ENCODE assay signal across 1 cellular context in genomic region chr18:74251297-74252031, GRCh38.
TF ChIP-seq lines count a peak whose summit lies in the region.

No MANE protein-coding gene starts in this region.

TF ChIP-seq in HepG2, 621 proteins besides CTCF, POLR2A, EP300 and RAD21 (continued from another document and continues in another):
- TF ChIP-seq DBP (CRISPR knock-in tag; IDR thresholded peaks at IDR 0.05; ENCODE audit: not compliant biosample characterization) (no peak), ARID3A (IDR thresholded peaks at IDR 0.05; ENCODE audit: low read depth, low read length) (peak; percentile 65; the same call in 1 of the 2 replicates), RARA (CRISPR knock-in tag; IDR thresholded peaks at IDR 0.05) (peak; percentile 27; the same call in 1 of the 2 replicates), LBX2 (CRISPR knock-in tag; IDR thresholded peaks at IDR 0.05; ENCODE audit: borderline replicate concordance) (no peak), ZNF570 (CRISPR knock-in tag; IDR thresholded peaks at IDR 0.05; ENCODE audit: borderline replicate concordance) (no peak), HBP1 (CRISPR knock-in tag; IDR thresholded peaks at IDR 0.05; ENCODE audit: low read depth) (no peak), NCOA2 (CRISPR knock-in tag; IDR thresholded peaks at IDR 0.05) (peak; percentile 30; the same call in 1 of the 2 replicates), ZNF142 (CRISPR knock-in tag; IDR thresholded peaks at IDR 0.05) (no peak), ZNF674 (CRISPR knock-in tag; IDR thresholded peaks at IDR 0.05; ENCODE audit: low read depth) (no peak), SETDB1 (CRISPR knock-in tag; IDR thresholded peaks at IDR 0.05; ENCODE audit: borderline replicate concordance) (no peak), KMT2B (CRISPR knock-in tag; IDR thresholded peaks at IDR 0.05) (no peak), PRDM10 (CRISPR knock-in tag; IDR thresholded peaks at IDR 0.05; ENCODE audit: low read depth) (no peak), CBFB (CRISPR knock-in tag; IDR thresholded peaks at IDR 0.05) (no peak), JARID2 (CRISPR knock-in tag; IDR thresholded peaks at IDR 0.05; ENCODE audit: insufficient replicate concordance) (no peak), NONO (IDR thresholded peaks at IDR 0.05) (no peak), NONO (CRISPR knock-in tag; conservative IDR thresholded peaks at IDR 0.05) (no peak), ZNF20 (CRISPR knock-in tag; IDR thresholded peaks at IDR 0.05) (no peak), NFE2 (CRISPR knock-in tag; IDR thresholded peaks at IDR 0.05) (peak; percentile 72), ZNF646 (CRISPR knock-in tag; IDR thresholded peaks at IDR 0.05) (no peak), FOXA3 (CRISPR knock-in tag; IDR thresholded peaks at IDR 0.05) (no peak; the same call in 1 of the 2 replicates), THAP9 (CRISPR knock-in tag; IDR thresholded peaks at IDR 0.05; ENCODE audit: borderline replicate concordance) (no peak), PAXIP1 (CRISPR knock-in tag; conservative IDR thresholded peaks at IDR 0.05) (peak; percentile 41)
